In genomic region chr16:30535777-30536190, GRCh38 we compare ENCODE assay signal across 1 cellular context.
TF ChIP-seq lines count a peak whose summit lies in the region.

No MANE protein-coding gene starts in this region.

TF ChIP-seq in HepG2, 621 proteins besides CTCF, POLR2A, EP300 and RAD21 (continued from another document and continues in another):
- TF ChIP-seq, protein P1, sequence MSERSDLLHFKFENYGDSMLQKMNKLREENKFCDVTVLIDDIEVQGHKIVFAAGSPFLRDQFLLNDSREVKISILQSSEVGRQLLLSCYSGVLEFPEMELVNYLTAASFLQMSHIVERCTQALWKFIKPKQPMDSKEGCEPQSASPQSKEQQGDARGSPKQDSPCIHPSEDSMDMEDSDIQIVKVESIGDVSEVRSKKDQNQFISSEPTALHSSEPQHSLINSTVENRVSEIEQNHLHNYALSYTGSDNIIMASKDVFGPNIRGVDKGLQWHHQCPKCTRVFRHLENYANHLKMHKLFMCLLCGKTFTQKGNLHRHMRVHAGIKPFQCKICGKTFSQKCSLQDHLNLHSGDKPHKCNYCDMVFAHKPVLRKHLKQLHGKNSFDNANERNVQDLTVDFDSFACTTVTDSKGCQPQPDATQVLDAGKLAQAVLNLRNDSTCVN (CRISPR knock-in tag; IDR thresholded peaks at IDR 0.05; ENCODE audit: borderline replicate concordance): peak; percentile 79
- TF ChIP-seq ONECUT2 (CRISPR knock-in tag; IDR thresholded peaks at IDR 0.05) (peak; percentile 4; the same call in 1 of the 2 replicates), HES4 (CRISPR knock-in tag; IDR thresholded peaks at IDR 0.05; ENCODE audit: borderline replicate concordance) (peak; percentile 77), MAZ (IDR thresholded peaks at IDR 0.05; ENCODE audit: borderline replicate concordance, low read depth, low read length) (no peak), MAZ (CRISPR knock-in tag; IDR thresholded peaks at IDR 0.05; ENCODE audit: low read depth) (no peak), MIXL1 (CRISPR knock-in tag; IDR thresholded peaks at IDR 0.05) (0 out of 2 replicates have a peak, but pooled peaks have one; percentile 17), RFX5 (IDR thresholded peaks at IDR 0.05; ENCODE audit: low read depth, low read length) (no peak), ZNF138 (CRISPR knock-in tag; IDR thresholded peaks at IDR 0.05; ENCODE audit: low read depth) (no peak), RBFOX2 (IDR thresholded peaks at IDR 0.05; ENCODE audit: low read depth, low read length) (no peak), NFE2L2 (IDR thresholded peaks at IDR 0.05; ENCODE audit: low read length) (no peak), MAF1 (CRISPR knock-in tag; IDR thresholded peaks at IDR 0.05; ENCODE audit: borderline replicate concordance) (no peak), ZNF20 (CRISPR knock-in tag; IDR thresholded peaks at IDR 0.05) (0 out of 2 replicates have a peak, but pooled peaks have one; percentile 30), KLF12 (CRISPR knock-in tag; IDR thresholded peaks at IDR 0.05; ENCODE audit: borderline replicate concordance) (no peak), ESRRA (CRISPR knock-in tag; IDR thresholded peaks at IDR 0.05; ENCODE audit: low read depth) (no peak), YEATS2 (CRISPR knock-in tag; IDR thresholded peaks at IDR 0.05; ENCODE audit: borderline replicate concordance) (peak; percentile 45; the same call in 1 of the 2 replicates), TGIF2 (CRISPR knock-in tag; IDR thresholded peaks at IDR 0.05) (peak; percentile 67; the same call in 1 of the 2 replicates), BHLHE40 (IDR thresholded peaks at IDR 0.05; ENCODE audit: low read length) (no peak), ZNF280D (CRISPR knock-in tag; IDR thresholded peaks at IDR 0.05) (peak; percentile 88; the same call in 1 of the 2 replicates), CEBPB (IDR thresholded peaks at IDR 0.05; ENCODE audit: borderline replicate concordance, low read depth, low read length) (no peak), HOXA9 (CRISPR knock-in tag; IDR thresholded peaks at IDR 0.05; ENCODE audit: borderline replicate concordance) (no peak), MEF2D (CRISPR knock-in tag; IDR thresholded peaks at IDR 0.05) (peak; percentile 88), ZNF607 (CRISPR knock-in tag; IDR thresholded peaks at IDR 0.05; ENCODE audit: borderline replicate concordance) (0 out of 2 replicates have a peak, but pooled peaks have one; percentile 54), ZNF572 (CRISPR knock-in tag; IDR thresholded peaks at IDR 0.05) (no peak), ARNT (IDR thresholded peaks at IDR 0.05) (no peak), AKAP8 (CRISPR knock-in tag; IDR thresholded peaks at IDR 0.05) (no peak), ZFP82 (CRISPR knock-in tag; IDR thresholded peaks at IDR 0.05; ENCODE audit: borderline replicate concordance) (peak; percentile 7; the same call in 1 of the 2 replicates), RARA (CRISPR knock-in tag; IDR thresholded peaks at IDR 0.05) (peak; percentile 53), ZSCAN25 (CRISPR knock-in tag; IDR thresholded peaks at IDR 0.05) (no peak), REPIN1 (CRISPR knock-in tag; IDR thresholded peaks at IDR 0.05; ENCODE audit: borderline replicate concordance, low read depth) (no peak), ZNF317 (CRISPR knock-in tag; IDR thresholded peaks at IDR 0.05) (peak; percentile 66; the same call in 1 of the 2 replicates), RNF2 (conservative IDR thresholded peaks at IDR 0.05; ENCODE audit: low read depth) (0 out of 2 replicates have a peak, but pooled peaks have one; percentile 35), SSRP1 (CRISPR knock-in tag; IDR thresholded peaks at IDR 0.05) (no peak; the same call in 1 of the 2 replicates), RBAK (CRISPR knock-in tag; IDR thresholded peaks at IDR 0.05) (no peak), HNRNPLL (IDR thresholded peaks at IDR 0.05; ENCODE audit: low read depth, low read length, poor library complexity, severe bottlenecking) (peak; percentile 30), KDM2A (CRISPR knock-in tag; IDR thresholded peaks at IDR 0.05; ENCODE audit: borderline replicate concordance, low read depth) (peak; percentile 66), ZNF710 (CRISPR knock-in tag; IDR thresholded peaks at IDR 0.05; ENCODE audit: borderline replicate concordance) (no peak), ZNF597 (CRISPR knock-in tag; IDR thresholded peaks at IDR 0.05) (no peak), ZBTB39 (CRISPR knock-in tag; IDR thresholded peaks at IDR 0.05) (0 out of 2 replicates have a peak, but pooled peaks have one; percentile 41), FOXJ3 (CRISPR knock-in tag; IDR thresholded peaks at IDR 0.05; ENCODE audit: borderline replicate concordance) (no peak), MED1 (CRISPR knock-in tag; IDR thresholded peaks at IDR 0.05) (peak; percentile 67)
- TF ChIP-seq, protein P2, sequence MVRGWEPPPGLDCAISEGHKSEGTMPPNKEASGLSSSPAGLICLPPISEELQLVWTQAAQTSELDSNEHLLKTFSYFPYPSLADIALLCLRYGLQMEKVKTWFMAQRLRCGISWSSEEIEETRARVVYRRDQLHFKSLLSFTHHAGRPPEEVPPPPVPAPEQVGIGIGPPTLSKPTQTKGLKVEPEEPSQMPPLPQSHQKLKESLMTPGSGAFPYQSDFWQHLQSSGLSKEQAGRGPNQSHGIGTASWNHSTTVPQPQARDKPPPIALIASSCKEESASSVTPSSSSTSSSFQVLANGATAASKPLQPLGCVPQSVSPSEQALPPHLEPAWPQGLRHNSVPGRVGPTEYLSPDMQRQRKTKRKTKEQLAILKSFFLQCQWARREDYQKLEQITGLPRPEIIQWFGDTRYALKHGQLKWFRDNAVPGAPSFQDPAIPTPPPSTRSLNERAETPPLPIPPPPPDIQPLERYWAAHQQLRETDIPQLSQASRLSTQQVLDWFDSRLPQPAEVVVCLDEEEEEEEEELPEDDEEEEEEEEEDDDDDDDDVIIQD (CRISPR knock-in tag; IDR thresholded peaks at IDR 0.05; ENCODE audit: low read depth): no peak
- TF ChIP-seq, protein P3, sequence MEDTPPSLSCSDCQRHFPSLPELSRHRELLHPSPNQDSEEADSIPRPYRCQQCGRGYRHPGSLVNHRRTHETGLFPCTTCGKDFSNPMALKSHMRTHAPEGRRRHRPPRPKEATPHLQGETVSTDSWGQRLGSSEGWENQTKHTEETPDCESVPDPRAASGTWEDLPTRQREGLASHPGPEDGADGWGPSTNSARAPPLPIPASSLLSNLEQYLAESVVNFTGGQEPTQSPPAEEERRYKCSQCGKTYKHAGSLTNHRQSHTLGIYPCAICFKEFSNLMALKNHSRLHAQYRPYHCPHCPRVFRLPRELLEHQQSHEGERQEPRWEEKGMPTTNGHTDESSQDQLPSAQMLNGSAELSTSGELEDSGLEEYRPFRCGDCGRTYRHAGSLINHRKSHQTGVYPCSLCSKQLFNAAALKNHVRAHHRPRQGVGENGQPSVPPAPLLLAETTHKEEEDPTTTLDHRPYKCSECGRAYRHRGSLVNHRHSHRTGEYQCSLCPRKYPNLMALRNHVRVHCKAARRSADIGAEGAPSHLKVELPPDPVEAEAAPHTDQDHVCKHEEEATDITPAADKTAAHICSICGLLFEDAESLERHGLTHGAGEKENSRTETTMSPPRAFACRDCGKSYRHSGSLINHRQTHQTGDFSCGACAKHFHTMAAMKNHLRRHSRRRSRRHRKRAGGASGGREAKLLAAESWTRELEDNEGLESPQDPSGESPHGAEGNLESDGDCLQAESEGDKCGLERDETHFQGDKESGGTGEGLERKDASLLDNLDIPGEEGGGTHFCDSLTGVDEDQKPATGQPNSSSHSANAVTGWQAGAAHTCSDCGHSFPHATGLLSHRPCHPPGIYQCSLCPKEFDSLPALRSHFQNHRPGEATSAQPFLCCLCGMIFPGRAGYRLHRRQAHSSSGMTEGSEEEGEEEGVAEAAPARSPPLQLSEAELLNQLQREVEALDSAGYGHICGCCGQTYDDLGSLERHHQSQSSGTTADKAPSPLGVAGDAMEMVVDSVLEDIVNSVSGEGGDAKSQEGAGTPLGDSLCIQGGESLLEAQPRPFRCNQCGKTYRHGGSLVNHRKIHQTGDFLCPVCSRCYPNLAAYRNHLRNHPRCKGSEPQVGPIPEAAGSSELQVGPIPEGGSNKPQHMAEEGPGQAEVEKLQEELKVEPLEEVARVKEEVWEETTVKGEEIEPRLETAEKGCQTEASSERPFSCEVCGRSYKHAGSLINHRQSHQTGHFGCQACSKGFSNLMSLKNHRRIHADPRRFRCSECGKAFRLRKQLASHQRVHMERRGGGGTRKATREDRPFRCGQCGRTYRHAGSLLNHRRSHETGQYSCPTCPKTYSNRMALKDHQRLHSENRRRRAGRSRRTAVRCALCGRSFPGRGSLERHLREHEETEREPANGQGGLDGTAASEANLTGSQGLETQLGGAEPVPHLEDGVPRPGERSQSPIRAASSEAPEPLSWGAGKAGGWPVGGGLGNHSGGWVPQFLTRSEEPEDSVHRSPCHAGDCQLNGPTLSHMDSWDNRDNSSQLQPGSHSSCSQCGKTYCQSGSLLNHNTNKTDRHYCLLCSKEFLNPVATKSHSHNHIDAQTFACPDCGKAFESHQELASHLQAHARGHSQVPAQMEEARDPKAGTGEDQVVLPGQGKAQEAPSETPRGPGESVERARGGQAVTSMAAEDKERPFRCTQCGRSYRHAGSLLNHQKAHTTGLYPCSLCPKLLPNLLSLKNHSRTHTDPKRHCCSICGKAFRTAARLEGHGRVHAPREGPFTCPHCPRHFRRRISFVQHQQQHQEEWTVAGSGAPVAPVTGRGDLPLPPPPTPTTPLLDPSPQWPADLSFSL (CRISPR knock-in tag; IDR thresholded peaks at IDR 0.05): no peak
- TF ChIP-seq, protein P4, sequence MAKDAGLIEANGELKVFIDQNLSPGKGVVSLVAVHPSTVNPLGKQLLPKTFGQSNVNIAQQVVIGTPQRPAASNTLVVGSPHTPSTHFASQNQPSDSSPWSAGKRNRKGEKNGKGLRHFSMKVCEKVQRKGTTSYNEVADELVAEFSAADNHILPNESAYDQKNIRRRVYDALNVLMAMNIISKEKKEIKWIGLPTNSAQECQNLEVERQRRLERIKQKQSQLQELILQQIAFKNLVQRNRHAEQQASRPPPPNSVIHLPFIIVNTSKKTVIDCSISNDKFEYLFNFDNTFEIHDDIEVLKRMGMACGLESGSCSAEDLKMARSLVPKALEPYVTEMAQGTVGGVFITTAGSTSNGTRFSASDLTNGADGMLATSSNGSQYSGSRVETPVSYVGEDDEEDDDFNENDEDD (CRISPR knock-in tag; IDR thresholded peaks at IDR 0.05; ENCODE audit: borderline replicate concordance): peak; percentile 90; the same call in 1 of the 2 replicates
